In genomic region chr4:49147143-49147542, GRCh38 we compare ENCODE assay signal across 8 cellular contexts.
A peak's percentile ranks its signal among the peaks of the same experiment; 100 is the strongest.
DNase-seq lines count a peak whose midpoint lies in the region; ATAC-seq and TF ChIP-seq lines count a peak whose summit lies in the region.
"Not testable (repeated sequence)": the region's sequence is repeated elsewhere in the genome, so short reads cannot be mapped to it uniquely, and the experiment has no call there.

No MANE protein-coding gene starts in this region.

- H3K36me3 Mint-ChIP-seq in activated naive CD8-positive, alpha-beta T cell treated with anti-CD3 and anti-CD28 coated beads, Interleukin-2, amount 50 U/mL, for 24 hours (ENCODE audit: low read depth), result peaks cover 70% of the 10 kb centered on the region

- not testable (repeated sequence) for TF ChIP-seq CTCF in left lung (IDR thresholded peaks at IDR 0.05); upper lobe of left lung (IDR thresholded peaks at IDR 0.05)

- H3K27me3 ChIP-seq in left lung, upper lobe of left lung: not testable (repeated sequence)

- not testable (repeated sequence) for TF ChIP-seq EP300 in upper lobe of left lung (IDR thresholded peaks at IDR 0.05)

- H3K9me3 Mint-ChIP-seq in activated naive CD8-positive, alpha-beta T cell treated with anti-CD3 and anti-CD28 coated beads, Interleukin-2, amount 50 U/mL, for 24 hours, result peaks cover 73% of the 10 kb centered on the region

- not testable (repeated sequence) for H3K4me1 Mint-ChIP-seq in activated naive CD8-positive, alpha-beta T cell treated with anti-CD3 and anti-CD28 coated beads, Interleukin-2, amount 50 U/mL, for 24 hours

- H3K4me1 ChIP-seq in left lung, upper lobe of left lung: not testable (repeated sequence)

- H3K9me3 ChIP-seq in left lung, result peaks cover 3 to 88% of the 10 kb centered on the region in 2 donors
- peaks cover 3 to 33% (median 10%) of the 10 kb centered on the region in 4 donors for H3K9me3 ChIP-seq in upper lobe of left lung

- TF ChIP-seq POLR2A in upper lobe of left lung (IDR thresholded peaks at IDR 0.05), result not testable (repeated sequence)

- DNase-seq in activated naive CD8-positive, alpha-beta T cell treated with anti-CD3 and anti-CD28 coated beads, Interleukin-2, amount 50 U/mL, for 24 hours; left lung; upper lobe of left lung: not testable (repeated sequence)

- ATAC-seq in GM18519 (IDR thresholded peaks at IDR 0.05; ENCODE audit: low FRiP score, unreplicated experiment) (peak; percentile 41), GM19463 (IDR thresholded peaks at IDR 0.05; ENCODE audit: unreplicated experiment) (peak; percentile 48), HG02588 (IDR thresholded peaks at IDR 0.05; ENCODE audit: unreplicated experiment) (peak; percentile 53), HG03064 (IDR thresholded peaks at IDR 0.05; ENCODE audit: low read depth, unreplicated experiment) (peak; percentile 44), HG03558 (IDR thresholded peaks at IDR 0.05; ENCODE audit: extremely low read depth, unreplicated experiment) (peak; percentile 27), left lung (peak; percentile 72), upper lobe of left lung (ENCODE audit: low FRiP score in 2 of 2) (peak; percentile 81 to 92)
- ATAC-seq in activated naive CD8-positive, alpha-beta T cell treated with anti-CD3 and anti-CD28 coated beads, Interleukin-2, amount 50 U/mL, for 24 hours, result peak; percentile 54

- not testable (repeated sequence) for H3K4me3 Mint-ChIP-seq in activated naive CD8-positive, alpha-beta T cell treated with anti-CD3 and anti-CD28 coated beads, Interleukin-2, amount 50 U/mL, for 24 hours

- 59 to 69% methylated on average over 7 of the region's 7 CpGs for WGBS in upper lobe of left lung, 2 donors

- not testable (repeated sequence) for H3K4me3 ChIP-seq in left lung, upper lobe of left lung

- intact Hi-C loops in left lung (cut with DNase I), result not testable (repeated sequence)

- H3K27me3 Mint-ChIP-seq in activated naive CD8-positive, alpha-beta T cell treated with anti-CD3 and anti-CD28 coated beads, Interleukin-2, amount 50 U/mL, for 24 hours, result not testable (repeated sequence)

- not testable (repeated sequence) for H3K36me3 ChIP-seq in left lung, upper lobe of left lung

- H3K27ac ChIP-seq in left lung, upper lobe of left lung: not testable (repeated sequence)

- not testable (repeated sequence) for H3K27ac Mint-ChIP-seq in activated naive CD8-positive, alpha-beta T cell treated with anti-CD3 and anti-CD28 coated beads, Interleukin-2, amount 50 U/mL, for 24 hours

Comparison
In these comparisons a context has a peak if more than half of its experiments do, and no peak if none do; other contexts are left out.
1. ATAC-seq: peak in every context shown above with its lines; median percentile 86 in upper lobe of left lung; 72 in left lung; 54 in activated naive CD8-positive, alpha-beta T cell treated with anti-CD3 and anti-CD28 coated beads, Interleukin-2, amount 50 U/mL, for 24 hours; 53 in HG02588; 48 in GM19463; 44 in HG03064; 41 in GM18519; 27 in HG03558.